In the genomic region with DNA sequence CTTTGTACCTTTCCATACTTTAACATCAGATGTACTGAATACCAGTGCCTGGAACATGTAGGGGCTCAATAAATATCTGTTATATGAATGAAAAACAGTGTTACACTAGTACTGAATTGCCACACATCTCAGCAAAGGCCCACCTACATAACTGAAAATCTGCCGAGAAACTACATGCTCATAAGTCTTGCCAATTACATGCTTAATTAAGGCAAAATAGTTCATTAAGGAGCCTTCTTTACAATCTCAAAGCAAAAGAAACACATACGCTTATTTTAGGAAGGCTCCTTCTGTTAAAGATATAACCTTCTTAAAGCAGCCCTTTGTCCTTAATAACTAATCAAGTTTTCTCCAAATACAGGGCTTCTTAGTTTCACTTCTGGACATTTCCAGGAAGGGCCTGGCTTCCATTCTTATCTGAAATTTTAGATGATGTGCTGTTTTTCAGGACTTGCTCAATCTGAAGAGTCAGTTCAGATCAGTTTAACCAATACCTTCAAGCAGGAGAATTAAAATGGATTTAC, we compare ENCODE assay signal across 2 cellular contexts.
TF ChIP-seq lines count a peak whose summit lies in the region.

No MANE protein-coding gene starts in this region.

TF ChIP-seq in HCT116, 20 proteins besides CTCF, POLR2A, EP300 and RAD21:
- TF ChIP-seq ZFX (IDR thresholded peaks at IDR 0.05) (no peak), EGR1 (IDR thresholded peaks at IDR 0.05; ENCODE audit: low read depth) (no peak), SRF (IDR thresholded peaks at IDR 0.05; ENCODE audit: low read depth) (no peak), YY1 (IDR thresholded peaks at IDR 0.05; ENCODE audit: extremely low read depth, insufficient replicate concordance, low read depth, low read length) (no peak), SP1 (IDR thresholded peaks at IDR 0.05; ENCODE audit: low read depth) (no peak), FOSL1 (IDR thresholded peaks at IDR 0.05; ENCODE audit: low read depth) (no peak), ELF1 (IDR thresholded peaks at IDR 0.05; ENCODE audit: borderline replicate concordance, low read depth) (no peak)

TF ChIP-seq in HepG2, 621 proteins besides CTCF, POLR2A, EP300 and RAD21 (continues in another document):
- TF ChIP-seq ZNF160 (CRISPR knock-in tag; IDR thresholded peaks at IDR 0.05) (no peak), ZSCAN12 (CRISPR knock-in tag; IDR thresholded peaks at IDR 0.05) (no peak), ZNF747 (CRISPR knock-in tag; IDR thresholded peaks at IDR 0.05; ENCODE audit: borderline replicate concordance) (no peak), ZNF547 (CRISPR knock-in tag; IDR thresholded peaks at IDR 0.05) (no peak), HOXA3 (CRISPR knock-in tag; IDR thresholded peaks at IDR 0.05) (no peak), ZBTB20 (CRISPR knock-in tag; IDR thresholded peaks at IDR 0.05; ENCODE audit: borderline replicate concordance, low read depth) (no peak), SOX13 (IDR thresholded peaks at IDR 0.05) (no peak), SOX13 (CRISPR knock-in tag; conservative IDR thresholded peaks at IDR 0.05 in 1 of 2, IDR thresholded peaks at IDR 0.05 in 1 of 2) (0 out of 4 replicates have a peak, but pooled peaks of 1 of the 2 experiments have one; percentile 35), MED1 (CRISPR knock-in tag; IDR thresholded peaks at IDR 0.05) (peak; percentile 59), ZNF564 (CRISPR knock-in tag; IDR thresholded peaks at IDR 0.05) (no peak), CHD2 (IDR thresholded peaks at IDR 0.05; ENCODE audit: low read depth, low read length) (no peak), SMAD3 (CRISPR knock-in tag; IDR thresholded peaks at IDR 0.05) (0 out of 2 replicates have a peak, but pooled peaks have one; percentile 38), ZNF879 (CRISPR knock-in tag; IDR thresholded peaks at IDR 0.05) (no peak), ZBTB1 (CRISPR knock-in tag; IDR thresholded peaks at IDR 0.05; ENCODE audit: borderline replicate concordance) (no peak), RXRB (CRISPR knock-in tag; IDR thresholded peaks at IDR 0.05; ENCODE audit: borderline replicate concordance) (0 out of 2 replicates have a peak, but pooled peaks have one; percentile 40), FOXA3 (CRISPR knock-in tag; IDR thresholded peaks at IDR 0.05) (peak; percentile 67; the same call in 1 of the 2 replicates), FOXJ3 (CRISPR knock-in tag; IDR thresholded peaks at IDR 0.05; ENCODE audit: borderline replicate concordance) (0 out of 2 replicates have a peak, but pooled peaks have one; percentile 19), GABPA (IDR thresholded peaks at IDR 0.05; ENCODE audit: low read depth, low read length) (no peak), GABPA (CRISPR knock-in tag; IDR thresholded peaks at IDR 0.05; ENCODE audit: low read depth) (0 out of 2 replicates have a peak, but pooled peaks have one; percentile 19), ZFX (CRISPR knock-in tag; IDR thresholded peaks at IDR 0.05; ENCODE audit: low read depth) (no peak), PHF21A (CRISPR knock-in tag; IDR thresholded peaks at IDR 0.05) (0 out of 2 replicates have a peak, but pooled peaks have one; percentile 18), TSC22D2 (CRISPR knock-in tag; IDR thresholded peaks at IDR 0.05; ENCODE audit: borderline replicate concordance) (no peak), FOXO1 (CRISPR knock-in tag; IDR thresholded peaks at IDR 0.05) (no peak), ATF7-NPFF (CRISPR knock-in tag; IDR thresholded peaks at IDR 0.05; ENCODE audit: low read depth) (no peak), ZBTB38 (CRISPR knock-in tag; IDR thresholded peaks at IDR 0.05) (no peak)
- TF ChIP-seq, protein P1, sequence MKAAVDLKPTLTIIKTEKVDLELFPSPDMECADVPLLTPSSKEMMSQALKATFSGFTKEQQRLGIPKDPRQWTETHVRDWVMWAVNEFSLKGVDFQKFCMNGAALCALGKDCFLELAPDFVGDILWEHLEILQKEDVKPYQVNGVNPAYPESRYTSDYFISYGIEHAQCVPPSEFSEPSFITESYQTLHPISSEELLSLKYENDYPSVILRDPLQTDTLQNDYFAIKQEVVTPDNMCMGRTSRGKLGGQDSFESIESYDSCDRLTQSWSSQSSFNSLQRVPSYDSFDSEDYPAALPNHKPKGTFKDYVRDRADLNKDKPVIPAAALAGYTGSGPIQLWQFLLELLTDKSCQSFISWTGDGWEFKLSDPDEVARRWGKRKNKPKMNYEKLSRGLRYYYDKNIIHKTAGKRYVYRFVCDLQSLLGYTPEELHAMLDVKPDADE (CRISPR knock-in tag; IDR thresholded peaks at IDR 0.05) = no peak
- TF ChIP-seq, protein P2, sequence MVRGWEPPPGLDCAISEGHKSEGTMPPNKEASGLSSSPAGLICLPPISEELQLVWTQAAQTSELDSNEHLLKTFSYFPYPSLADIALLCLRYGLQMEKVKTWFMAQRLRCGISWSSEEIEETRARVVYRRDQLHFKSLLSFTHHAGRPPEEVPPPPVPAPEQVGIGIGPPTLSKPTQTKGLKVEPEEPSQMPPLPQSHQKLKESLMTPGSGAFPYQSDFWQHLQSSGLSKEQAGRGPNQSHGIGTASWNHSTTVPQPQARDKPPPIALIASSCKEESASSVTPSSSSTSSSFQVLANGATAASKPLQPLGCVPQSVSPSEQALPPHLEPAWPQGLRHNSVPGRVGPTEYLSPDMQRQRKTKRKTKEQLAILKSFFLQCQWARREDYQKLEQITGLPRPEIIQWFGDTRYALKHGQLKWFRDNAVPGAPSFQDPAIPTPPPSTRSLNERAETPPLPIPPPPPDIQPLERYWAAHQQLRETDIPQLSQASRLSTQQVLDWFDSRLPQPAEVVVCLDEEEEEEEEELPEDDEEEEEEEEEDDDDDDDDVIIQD (CRISPR knock-in tag; IDR thresholded peaks at IDR 0.05; ENCODE audit: low read depth) = 0 out of 2 replicates have a peak, but pooled peaks have one; percentile 46
- TF ChIP-seq, protein P3, sequence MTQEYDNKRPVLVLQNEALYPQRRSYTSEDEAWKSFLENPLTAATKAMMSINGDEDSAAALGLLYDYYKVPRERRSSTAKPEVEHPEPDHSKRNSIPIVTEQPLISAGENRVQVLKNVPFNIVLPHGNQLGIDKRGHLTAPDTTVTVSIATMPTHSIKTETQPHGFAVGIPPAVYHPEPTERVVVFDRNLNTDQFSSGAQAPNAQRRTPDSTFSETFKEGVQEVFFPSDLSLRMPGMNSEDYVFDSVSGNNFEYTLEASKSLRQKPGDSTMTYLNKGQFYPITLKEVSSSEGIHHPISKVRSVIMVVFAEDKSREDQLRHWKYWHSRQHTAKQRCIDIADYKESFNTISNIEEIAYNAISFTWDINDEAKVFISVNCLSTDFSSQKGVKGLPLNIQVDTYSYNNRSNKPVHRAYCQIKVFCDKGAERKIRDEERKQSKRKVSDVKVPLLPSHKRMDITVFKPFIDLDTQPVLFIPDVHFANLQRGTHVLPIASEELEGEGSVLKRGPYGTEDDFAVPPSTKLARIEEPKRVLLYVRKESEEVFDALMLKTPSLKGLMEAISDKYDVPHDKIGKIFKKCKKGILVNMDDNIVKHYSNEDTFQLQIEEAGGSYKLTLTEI (CRISPR knock-in tag; conservative IDR thresholded peaks at IDR 0.05) = no peak
- TF ChIP-seq, protein P4, sequence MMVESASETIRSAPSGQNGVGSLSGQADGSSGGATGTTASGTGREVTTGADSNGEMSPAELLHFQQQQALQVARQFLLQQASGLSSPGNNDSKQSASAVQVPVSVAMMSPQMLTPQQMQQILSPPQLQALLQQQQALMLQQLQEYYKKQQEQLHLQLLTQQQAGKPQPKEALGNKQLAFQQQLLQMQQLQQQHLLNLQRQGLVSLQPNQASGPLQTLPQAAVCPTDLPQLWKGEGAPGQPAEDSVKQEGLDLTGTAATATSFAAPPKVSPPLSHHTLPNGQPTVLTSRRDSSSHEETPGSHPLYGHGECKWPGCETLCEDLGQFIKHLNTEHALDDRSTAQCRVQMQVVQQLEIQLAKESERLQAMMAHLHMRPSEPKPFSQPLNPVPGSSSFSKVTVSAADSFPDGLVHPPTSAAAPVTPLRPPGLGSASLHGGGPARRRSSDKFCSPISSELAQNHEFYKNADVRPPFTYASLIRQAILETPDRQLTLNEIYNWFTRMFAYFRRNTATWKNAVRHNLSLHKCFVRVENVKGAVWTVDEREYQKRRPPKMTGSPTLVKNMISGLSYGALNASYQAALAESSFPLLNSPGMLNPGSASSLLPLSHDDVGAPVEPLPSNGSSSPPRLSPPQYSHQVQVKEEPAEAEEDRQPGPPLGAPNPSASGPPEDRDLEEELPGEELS (CRISPR knock-in tag; IDR thresholded peaks at IDR 0.05) = no peak
- TF ChIP-seq, protein P5, sequence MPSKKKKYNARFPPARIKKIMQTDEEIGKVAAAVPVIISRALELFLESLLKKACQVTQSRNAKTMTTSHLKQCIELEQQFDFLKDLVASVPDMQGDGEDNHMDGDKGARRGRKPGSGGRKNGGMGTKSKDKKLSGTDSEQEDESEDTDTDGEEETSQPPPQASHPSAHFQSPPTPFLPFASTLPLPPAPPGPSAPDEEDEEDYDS (CRISPR knock-in tag; IDR thresholded peaks at IDR 0.05) = peak; percentile 47; the same call in 1 of the 2 replicates
- TF ChIP-seq, protein P6, sequence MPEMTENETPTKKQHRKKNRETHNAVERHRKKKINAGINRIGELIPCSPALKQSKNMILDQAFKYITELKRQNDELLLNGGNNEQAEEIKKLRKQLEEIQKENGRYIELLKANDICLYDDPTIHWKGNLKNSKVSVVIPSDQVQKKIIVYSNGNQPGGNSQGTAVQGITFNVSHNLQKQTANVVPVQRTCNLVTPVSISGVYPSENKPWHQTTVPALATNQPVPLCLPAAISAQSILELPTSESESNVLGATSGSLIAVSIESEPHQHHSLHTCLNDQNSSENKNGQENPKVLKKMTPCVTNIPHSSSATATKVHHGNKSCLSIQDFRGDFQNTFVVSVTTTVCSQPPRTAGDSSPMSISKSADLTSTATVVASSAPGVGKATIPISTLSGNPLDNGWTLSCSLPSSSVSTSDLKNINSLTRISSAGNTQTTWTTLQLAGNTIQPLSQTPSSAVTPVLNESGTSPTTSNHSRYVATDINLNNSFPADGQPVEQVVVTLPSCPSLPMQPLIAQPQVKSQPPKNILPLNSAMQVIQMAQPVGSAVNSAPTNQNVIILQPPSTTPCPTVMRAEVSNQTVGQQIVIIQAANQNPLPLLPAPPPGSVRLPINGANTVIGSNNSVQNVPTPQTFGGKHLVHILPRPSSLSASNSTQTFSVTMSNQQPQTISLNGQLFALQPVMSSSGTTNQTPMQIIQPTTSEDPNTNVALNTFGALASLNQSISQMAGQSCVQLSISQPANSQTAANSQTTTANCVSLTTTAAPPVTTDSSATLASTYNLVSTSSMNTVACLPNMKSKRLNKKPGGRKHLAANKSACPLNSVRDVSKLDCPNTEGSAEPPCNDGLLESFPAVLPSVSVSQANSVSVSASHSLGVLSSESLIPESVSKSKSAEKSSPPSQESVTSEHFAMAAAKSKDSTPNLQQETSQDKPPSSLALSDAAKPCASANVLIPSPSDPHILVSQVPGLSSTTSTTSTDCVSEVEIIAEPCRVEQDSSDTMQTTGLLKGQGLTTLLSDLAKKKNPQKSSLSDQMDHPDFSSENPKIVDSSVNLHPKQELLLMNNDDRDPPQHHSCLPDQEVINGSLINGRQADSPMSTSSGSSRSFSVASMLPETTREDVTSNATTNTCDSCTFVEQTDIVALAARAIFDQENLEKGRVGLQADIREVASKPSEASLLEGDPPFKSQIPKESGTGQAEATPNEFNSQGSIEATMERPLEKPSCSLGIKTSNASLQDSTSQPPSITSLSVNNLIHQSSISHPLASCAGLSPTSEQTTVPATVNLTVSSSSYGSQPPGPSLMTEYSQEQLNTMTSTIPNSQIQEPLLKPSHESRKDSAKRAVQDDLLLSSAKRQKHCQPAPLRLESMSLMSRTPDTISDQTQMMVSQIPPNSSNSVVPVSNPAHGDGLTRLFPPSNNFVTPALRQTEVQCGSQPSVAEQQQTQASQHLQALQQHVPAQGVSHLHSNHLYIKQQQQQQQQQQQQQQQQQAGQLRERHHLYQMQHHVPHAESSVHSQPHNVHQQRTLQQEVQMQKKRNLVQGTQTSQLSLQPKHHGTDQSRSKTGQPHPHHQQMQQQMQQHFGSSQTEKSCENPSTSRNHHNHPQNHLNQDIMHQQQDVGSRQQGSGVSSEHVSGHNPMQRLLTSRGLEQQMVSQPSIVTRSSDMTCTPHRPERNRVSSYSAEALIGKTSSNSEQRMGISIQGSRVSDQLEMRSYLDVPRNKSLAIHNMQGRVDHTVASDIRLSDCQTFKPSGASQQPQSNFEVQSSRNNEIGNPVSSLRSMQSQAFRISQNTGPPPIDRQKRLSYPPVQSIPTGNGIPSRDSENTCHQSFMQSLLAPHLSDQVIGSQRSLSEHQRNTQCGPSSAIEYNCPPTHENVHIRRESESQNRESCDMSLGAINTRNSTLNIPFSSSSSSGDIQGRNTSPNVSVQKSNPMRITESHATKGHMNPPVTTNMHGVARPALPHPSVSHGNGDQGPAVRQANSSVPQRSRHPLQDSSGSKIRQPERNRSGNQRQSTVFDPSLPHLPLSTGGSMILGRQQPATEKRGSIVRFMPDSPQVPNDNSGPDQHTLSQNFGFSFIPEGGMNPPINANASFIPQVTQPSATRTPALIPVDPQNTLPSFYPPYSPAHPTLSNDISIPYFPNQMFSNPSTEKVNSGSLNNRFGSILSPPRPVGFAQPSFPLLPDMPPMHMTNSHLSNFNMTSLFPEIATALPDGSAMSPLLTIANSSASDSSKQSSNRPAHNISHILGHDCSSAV (CRISPR knock-in tag; IDR thresholded peaks at IDR 0.05; ENCODE audit: borderline replicate concordance) = no peak
- TF ChIP-seq, protein P7, sequence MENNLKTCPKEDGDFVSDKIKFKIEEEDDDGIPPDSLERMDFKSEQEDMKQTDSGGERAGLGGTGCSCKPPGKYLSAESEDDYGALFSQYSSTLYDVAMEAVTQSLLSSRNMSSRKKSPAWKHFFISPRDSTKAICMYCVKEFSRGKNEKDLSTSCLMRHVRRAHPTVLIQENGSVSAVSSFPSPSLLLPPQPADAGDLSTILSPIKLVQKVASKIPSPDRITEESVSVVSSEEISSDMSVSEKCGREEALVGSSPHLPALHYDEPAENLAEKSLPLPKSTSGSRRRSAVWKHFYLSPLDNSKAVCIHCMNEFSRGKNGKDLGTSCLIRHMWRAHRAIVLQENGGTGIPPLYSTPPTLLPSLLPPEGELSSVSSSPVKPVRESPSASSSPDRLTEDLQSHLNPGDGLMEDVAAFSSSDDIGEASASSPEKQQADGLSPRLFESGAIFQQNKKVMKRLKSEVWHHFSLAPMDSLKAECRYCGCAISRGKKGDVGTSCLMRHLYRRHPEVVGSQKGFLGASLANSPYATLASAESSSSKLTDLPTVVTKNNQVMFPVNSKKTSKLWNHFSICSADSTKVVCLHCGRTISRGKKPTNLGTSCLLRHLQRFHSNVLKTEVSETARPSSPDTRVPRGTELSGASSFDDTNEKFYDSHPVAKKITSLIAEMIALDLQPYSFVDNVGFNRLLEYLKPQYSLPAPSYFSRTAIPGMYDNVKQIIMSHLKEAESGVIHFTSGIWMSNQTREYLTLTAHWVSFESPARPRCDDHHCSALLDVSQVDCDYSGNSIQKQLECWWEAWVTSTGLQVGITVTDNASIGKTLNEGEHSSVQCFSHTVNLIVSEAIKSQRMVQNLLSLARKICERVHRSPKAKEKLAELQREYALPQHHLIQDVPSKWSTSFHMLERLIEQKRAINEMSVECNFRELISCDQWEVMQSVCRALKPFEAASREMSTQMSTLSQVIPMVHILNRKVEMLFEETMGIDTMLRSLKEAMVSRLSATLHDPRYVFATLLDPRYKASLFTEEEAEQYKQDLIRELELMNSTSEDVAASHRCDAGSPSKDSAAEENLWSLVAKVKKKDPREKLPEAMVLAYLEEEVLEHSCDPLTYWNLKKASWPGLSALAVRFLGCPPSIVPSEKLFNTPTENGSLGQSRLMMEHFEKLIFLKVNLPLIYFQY (CRISPR knock-in tag; IDR thresholded peaks at IDR 0.05; ENCODE audit: borderline replicate concordance) = no peak
